ENCODE assay signal across 9 cellular contexts in the genomic region with DNA sequence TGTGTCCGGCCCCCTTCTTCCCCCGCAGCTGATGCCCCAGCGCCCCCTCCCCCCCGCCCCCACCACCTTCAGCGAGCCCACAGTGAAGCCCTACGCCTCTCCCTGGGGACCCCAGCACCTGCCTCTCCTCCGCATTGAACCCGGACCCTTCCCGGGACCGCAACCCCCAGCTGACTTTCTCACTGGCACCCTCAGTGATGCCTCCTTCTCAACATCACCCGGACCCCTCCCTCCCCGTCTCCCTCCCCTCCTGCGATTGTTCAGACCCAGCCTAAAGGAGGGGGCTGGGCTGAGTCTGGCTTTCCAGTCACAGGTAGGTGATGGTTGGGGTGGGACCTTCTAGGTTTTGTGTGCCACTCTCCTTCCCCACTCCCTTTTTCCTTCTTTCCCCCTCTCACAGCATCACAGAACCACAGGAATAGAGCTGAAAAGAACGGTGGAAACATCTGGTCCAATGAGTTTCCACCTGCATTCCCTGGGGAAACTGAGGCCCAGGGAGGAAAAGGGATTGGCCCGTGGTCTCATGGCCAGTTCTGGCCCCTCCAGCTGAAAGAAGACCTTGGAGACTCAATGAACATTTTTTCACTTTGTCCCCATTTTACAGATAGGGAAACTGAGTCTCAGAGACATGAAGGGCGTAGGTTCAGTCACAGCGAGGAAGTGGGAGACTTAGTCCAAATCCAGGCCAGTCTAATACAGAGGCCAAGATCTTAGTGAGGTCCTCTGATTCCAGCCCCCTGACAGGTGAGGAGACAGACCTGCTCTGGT. TPM values are rescaled to one million over a fixed set of nuclear protein-coding genes. Genes with fewer than 3 reads are reported as not detected.
DNase-seq lines count a peak whose midpoint lies in the region; ATAC-seq and TF ChIP-seq lines count a peak whose summit lies in the region.
"Had no signal": no experiment of that assay in that cellular context is flagged by ENCODE, and none has a peak within 500 bp of the region (broad histone marks: within the 10 kb centered on the region; RNA-seq: fewer than 3 reads in every experiment).

No MANE protein-coding gene starts in this region.

- intact Hi-C loops in ascending aorta (cut with DNase I) = loop anchor here (2.0 to 5.0 kb wide), 3 partner anchors 43 to 240 kb away; a partner anchor contains a TSS
- intact Hi-C loops in stomach (cut with DNase I; ENCODE audit: low total_unique reads) = no loop called here

- TF ChIP-seq CTCF in ascending aorta (IDR thresholded peaks at IDR 0.05) (no peak), stomach (IDR thresholded peaks at IDR 0.05) (no peak)

- 45 to 63% (median 57%) methylated on average over 12 to 17 of the region's 17 CpGs for WGBS in stomach, 5 donors

- no peak for ATAC-seq in HG03097 (IDR thresholded peaks at IDR 0.05; ENCODE audit: low FRiP score, unreplicated experiment)

- H3K9me3 ChIP-seq in ascending aorta (no peaks in the 10 kb centered on the region), stomach (no peaks in the 10 kb centered on the region)

- no peak for TF ChIP-seq POLR2A in stomach (IDR thresholded peaks at IDR 0.05)

- H3K27ac ChIP-seq in ascending aorta (peak overlapping the region; percentile 93 to 95), stomach (peak overlapping the region in 4 of 5 donors; percentile 69 to 91 (median 82))
- H3K27ac ChIP-seq: HL-60 had no signal

- peaks cover 3 to 13% of the 10 kb centered on the region in 2 donors for H3K4me1 ChIP-seq in ascending aorta
- peaks cover 5 to 25% (median 17%) of the 10 kb centered on the region in 4 donors for H3K4me1 ChIP-seq in stomach

- H3K4me3 ChIP-seq in ascending aorta (peak overlapping the region; percentile 60 to 73), stomach (peak overlapping the region; percentile 60 to 66 (median 63))

- H3K27me3 ChIP-seq in ascending aorta = no peaks in the 10 kb centered on the region
- peaks cover 0 to 7% (median 3%) of the 10 kb centered on the region in 3 donors for H3K27me3 ChIP-seq in stomach

- TF ChIP-seq EP300 in stomach (IDR thresholded peaks at IDR 0.05) = no peak

- DNase-seq in NCI-H82 (lab: John Stamatoyannopoulos, UW) (peak; percentile 44), NCI-H82 treated with DMSO at 0.1 percent for 48 hours (lab: John Stamatoyannopoulos, UW; ENCODE audit: unreplicated experiment) (no peak), ascending aorta (ENCODE audit: low spot score in 2 of 2) (no peak), iPS-NIHi11 (ENCODE audit: low spot score) (peak; percentile 27), stomach (no peak), DMS 273 (lab: John Stamatoyannopoulos, UW; ENCODE audit: unreplicated experiment) (no peak), KG1 (lab: John Stamatoyannopoulos, UW) (no peak)

- H3K36me3 ChIP-seq in ascending aorta = no peaks in the 10 kb centered on the region
- no peaks in the 10 kb centered on the region for H3K36me3 ChIP-seq in stomach

RNA-seq across cellular contexts. Expression of a gene that starts 0.8 kb away (rescaled TPM):
- total RNA-seq in ascending aorta = 14.4 TPM
- total RNA-seq in stomach = 1 to 10 TPM in 4 of 5 donors, under 1 TPM in 1; under 0.01 to 5.3 (median 4.0) TPM
- polyA plus RNA-seq in stomach = 1 to 10 TPM; 1.1 to 2.0 (median 1.2) TPM

RNA-seq across cellular contexts. Expression of a gene that starts 38.2 kb away (rescaled TPM):
- not detected for total RNA-seq in ascending aorta
- total RNA-seq in stomach = not detected
- 100 to 1,000 TPM in 1 of 3 donors, not detected in 2; 141 TPM for polyA plus RNA-seq in stomach

RNA-seq across cellular contexts. Expression of a gene that starts 44.1 kb away (rescaled TPM):
- total RNA-seq in ascending aorta (1,821 TPM), stomach (1,000 to 10,000 TPM in 3 of 5 donors, 100 to 1,000 TPM in 1, 10 to 100 TPM in 1; 71.5 to 2,292 (median 1,389) TPM)
- 1,000 to 10,000 TPM; 2,312 to 3,985 (median 3,806) TPM for polyA plus RNA-seq in stomach

Comparison
In these comparisons a context has a peak if more than half of its experiments do, and no peak if none do; other contexts are left out.
1. DNase-seq: peak in NCI-H82 (single experiment) and iPS-NIHi11 (single experiment); none in NCI-H82 treated with DMSO at 0.1 percent for 48 hours (single experiment), ascending aorta (0 of 2), stomach (single experiment), DMS 273 (single experiment) and KG1 (single experiment).